ENCODE assay signal across 17 cellular contexts in genomic region chr7:45435846-45436245, GRCh38.
A peak's percentile ranks its signal among the peaks of the same experiment; 100 is the strongest.
DNase-seq lines count a peak whose midpoint lies in the region; ATAC-seq and TF ChIP-seq lines count a peak whose summit lies in the region.
"Had no signal": no experiment of that assay in that cellular context is flagged by ENCODE, and none has a peak within 500 bp of the region (broad histone marks: within the 10 kb centered on the region; RNA-seq: fewer than 3 reads in every experiment).

No MANE protein-coding gene starts in this region.

- BruUV-seq in Caco-2 (replicated peaks; lab: Mats Ljungman, UMichigan) = no TSS peak

- TF ChIP-seq CTCF in epithelial cell of esophagus (IDR thresholded peaks at IDR 0.05; ENCODE audit: insufficient read depth, low read depth, low read length, missing control alignments) = no peak
- no peak for TF ChIP-seq CTCF in progenitor cell of endocrine pancreas (IDR thresholded peaks at IDR 0.05; ENCODE audit: unreplicated experiment)
- TF ChIP-seq CTCF in Caco-2 (IDR thresholded peaks at IDR 0.05; ENCODE audit: insufficient read depth in 1 of 2, low read depth in 1 of 2, low read length in 1 of 2, severe bottlenecking in 1 of 2, unreplicated experiment in 1 of 2) = no peak

- ATAC-seq in GM19455 (IDR thresholded peaks at IDR 0.05; ENCODE audit: unreplicated experiment) (no peak), left ventricle myocardium superior (no peak)
- ATAC-seq: GM12878; stimulated activated naive CD8-positive, alpha-beta T cell treated with anti-CD3 and anti-CD28 coated beads, Interleukin-15, Interleukin-2, amounts not matched to agents 100 U/mL and 50 U/mL, for 24 hours had no signal

- H3K4me3 ChIP-seq in epithelial cell of esophagus (ENCODE audit: low read length) (no peak overlapping the region), Caco-2 (ENCODE audit: low read depth, low read length) (no peak overlapping the region)
- H3K4me3 ChIP-seq: GM12878, prostate gland had no signal

- H3K9me3 ChIP-seq in Caco-2 = no peaks in the 10 kb centered on the region; the same call in 1 of the 2 replicates
- H3K9me3 ChIP-seq: prostate gland had no signal

- intact Hi-C loops in Caco-2 (cut with micrococcal nuclease; ENCODE audit: unreplicated experiment) = no loop called here
- intact Hi-C loops in left ventricle myocardium superior (cut with micrococcal nuclease) = no loop called here

- H3K27me3 Mint-ChIP-seq in progenitor cell of endocrine pancreas (peaks cover 23% of the 10 kb centered on the region), Caco-2 (ENCODE audit: insufficient read depth, unreplicated experiment) (peaks cover 30% of the 10 kb centered on the region)

- H3K36me3 ChIP-seq in Caco-2 (ENCODE audit: control insufficient read depth, insufficient read depth, low read length) = no peaks in the 10 kb centered on the region
- H3K36me3 ChIP-seq: prostate gland had no signal

- POLR2A ChIA-PET in Caco-2 (lab: Charles Lee) = no interaction called here

- no peak overlapping the region for H3K4me3 Mint-ChIP-seq in progenitor cell of endocrine pancreas (ENCODE audit: low read depth)
- H3K4me3 Mint-ChIP-seq in Caco-2 (ENCODE audit: unreplicated experiment) = no peak overlapping the region
- H3K4me3 Mint-ChIP-seq: activated naive CD4-positive, alpha-beta T cell treated with anti-CD3 and anti-CD28 coated beads, Interleukin-2, amount 50 U/mL, for 24 hours; IgD-negative memory B cell had no signal

- DNase-seq in GM03348 (ENCODE audit: low spot score) = peak; percentile 61
- peak; percentile 23 to 80 for DNase-seq in NOMO-1 (lab: John Stamatoyannopoulos, UW; ENCODE audit: unreplicated experiment in 2 of 2)
- DNase-seq in epithelial cell of esophagus (ENCODE audit: low read depth) = peak; percentile 88
- DNase-seq in renal cortical epithelial cell (ENCODE audit: low read depth) = peak; percentile 87
- no peak for DNase-seq in progenitor cell of endocrine pancreas (ENCODE audit: low spot score, unreplicated experiment)
- DNase-seq in Caco-2 = no peak
- no peak for DNase-seq in left ventricle myocardium superior
- DNase-seq: activated CD8-positive, alpha-beta memory T cell treated with anti-CD3 and anti-CD28 coated beads for 24 hours; RPMI8226; stimulated activated CD4-positive, alpha-beta T cell treated with anti-CD3 and anti-CD28 coated beads, Interleukin-4, amount 100 ng/mL, for 24 hours; stimulated activated naive CD8-positive, alpha-beta T cell treated with anti-CD3 and anti-CD28 coated beads, Interleukin-15, Interleukin-2, amounts not matched to agents 100 U/mL and 50 U/mL, for 24 hours; T1000 had no signal

- H3K36me3 Mint-ChIP-seq in progenitor cell of endocrine pancreas (ENCODE audit: insufficient read depth) = no peaks in the 10 kb centered on the region
- no peaks in the 10 kb centered on the region for H3K36me3 Mint-ChIP-seq in Caco-2 (ENCODE audit: insufficient read depth, unreplicated experiment)
- H3K36me3 Mint-ChIP-seq: IgD-negative memory B cell had no signal

- H3K27ac Mint-ChIP-seq in progenitor cell of endocrine pancreas = no peak overlapping the region
- H3K27ac Mint-ChIP-seq in Caco-2 (ENCODE audit: unreplicated experiment) = no peak overlapping the region
- H3K27ac Mint-ChIP-seq: activated naive CD4-positive, alpha-beta T cell treated with anti-CD3 and anti-CD28 coated beads, Interleukin-2, amount 50 U/mL, for 24 hours; IgD-negative memory B cell had no signal

- CTCF ChIA-PET in Caco-2 (lab: Charles Lee) = no interaction called here

- no peaks in the 10 kb centered on the region for H3K27me3 ChIP-seq in Caco-2 (replicated peaks; ENCODE audit: control insufficient read depth, insufficient read depth, low read length)

- no peaks in the 10 kb centered on the region for H3K4me1 ChIP-seq in Caco-2
- H3K4me1 ChIP-seq: prostate gland had no signal

- H3K9me3 Mint-ChIP-seq in progenitor cell of endocrine pancreas (ENCODE audit: low read depth) (peaks cover 3% of the 10 kb centered on the region), Caco-2 (ENCODE audit: unreplicated experiment) (no peaks in the 10 kb centered on the region)
- H3K9me3 Mint-ChIP-seq: activated naive CD4-positive, alpha-beta T cell treated with anti-CD3 and anti-CD28 coated beads, Interleukin-2, amount 50 U/mL, for 24 hours had no signal

- H3K4me1 Mint-ChIP-seq in progenitor cell of endocrine pancreas (ENCODE audit: low read depth) (no peaks in the 10 kb centered on the region), Caco-2 (ENCODE audit: low read depth, unreplicated experiment) (no peaks in the 10 kb centered on the region)
- H3K4me1 Mint-ChIP-seq: activated naive CD4-positive, alpha-beta T cell treated with anti-CD3 and anti-CD28 coated beads, Interleukin-2, amount 50 U/mL, for 24 hours had no signal

Comparison
In these comparisons a context has a peak if more than half of its experiments do, and no peak if none do; other contexts are left out.
1. DNase-seq: peak in GM03348 (single experiment), NOMO-1 (2 of 2), epithelial cell of esophagus (single experiment) and renal cortical epithelial cell (single experiment); none in progenitor cell of endocrine pancreas (single experiment), Caco-2 (0 of 2) and left ventricle myocardium superior (single experiment).